ENCODE assay signal across 21 cellular contexts in genomic region chr11:112316971-112317370, GRCh38. TPM values are rescaled to one million over a fixed set of nuclear protein-coding genes. Genes with fewer than 3 reads are reported as not detected.
DNase-seq lines count a peak whose midpoint lies in the region; ATAC-seq and TF ChIP-seq lines count a peak whose summit lies in the region.
"Had no signal": no experiment of that assay in that cellular context is flagged by ENCODE, and none has a peak within 500 bp of the region (broad histone marks: within the 10 kb centered on the region; RNA-seq: fewer than 3 reads in every experiment).

No MANE protein-coding gene starts in this region.

- H3K27ac Mint-ChIP-seq in mesothelial cell of epicardium: peak overlapping the region; percentile 63
- peak overlapping the region in 1 of 7 donors; percentile 19 for H3K27ac Mint-ChIP-seq in CD4-positive, alpha-beta memory T cell
- H3K27ac Mint-ChIP-seq: CD8-positive, alpha-beta T cell had no signal

- peak overlapping the region; percentile 78 for H3K4ac ChIP-seq in IMR-90 (ENCODE audit: low read depth, low read length)

- H3K36me3 Mint-ChIP-seq in mesothelial cell of epicardium: no peaks in the 10 kb centered on the region
- peaks cover 8 to 26% of the 10 kb centered on the region in 2 donors for H3K36me3 Mint-ChIP-seq in CD4-positive, alpha-beta memory T cell
- H3K36me3 Mint-ChIP-seq: CD8-positive, alpha-beta T cell had no signal

- no peaks in the 10 kb centered on the region for H4K20me1 ChIP-seq in IMR-90 (ENCODE audit: insufficient read depth, low read length)

- dilution Hi-C loops in IMR-90 (cut with HindIII; ENCODE audit: low sequenced_read_pairs, unreplicated experiment): no loop called here

- peak overlapping the region; percentile 58 for H2BK20ac ChIP-seq in IMR-90 (ENCODE audit: low read depth, low read length)

- H3K27ac ChIP-seq in IMR-90 (ENCODE audit: insufficient read depth, low read length): peak overlapping the region; percentile 45; the same call in 1 of the 2 replicates
- H3K27ac ChIP-seq in ascending aorta: peak overlapping the region; percentile 60 to 75
- peak overlapping the region; percentile 48 to 74 for H3K27ac ChIP-seq in tibial artery
- H3K27ac ChIP-seq in CD4-positive, alpha-beta memory T cell (ENCODE audit: low read depth, low read length): no peak overlapping the region

- no peak overlapping the region; the same call in 1 of the 2 replicates for H2AK5ac ChIP-seq in IMR-90 (ENCODE audit: low read depth, low read length)

- peak; percentile 30 for DNase-seq in IMR-90
- DNase-seq in ascending aorta (ENCODE audit: low spot score in 2 of 2): no peak
- no peak for DNase-seq in mesothelial cell of epicardium (ENCODE audit: low spot score in 2 of 2, unreplicated experiment in 2 of 2)
- no peak for DNase-seq in tibial artery
- DNase-seq in CD4-positive, alpha-beta memory T cell: no peak
- DNase-seq in KG1 (lab: John Stamatoyannopoulos, UW): no peak
- no peak for DNase-seq in stimulated activated CD4-positive, alpha-beta T cell treated with anti-CD3 and anti-CD28 coated beads, Interleukin-12 subunit alpha, Interleukin-12 subunit beta, amount 100 ng/mL, for 4 hours
- DNase-seq: BE2C; CD8-positive, alpha-beta T cell; DMS79; GM23248; HCEC 1CT; KBM-7; NCI-H1436; NCI-H2029; NCI-H2171; NCI-H446 treated with DMSO at 0.1 percent for 48 hours; NCI-H82 had no signal

- peaks cover 19% of the 10 kb centered on the region for H3K4me1 ChIP-seq in IMR-90 (ENCODE audit: control insufficient read depth, insufficient read depth, low read length)
- H3K4me1 ChIP-seq in ascending aorta: peaks cover 0 to 32% of the 10 kb centered on the region in 2 donors
- peaks cover 0 to 58% (median 19%) of the 10 kb centered on the region in 4 donors for H3K4me1 ChIP-seq in tibial artery
- H3K4me1 ChIP-seq in CD4-positive, alpha-beta memory T cell (ENCODE audit: insufficient read depth, low read length): peaks cover 9% of the 10 kb centered on the region
- H3K4me1 ChIP-seq: BE2C had no signal

- H3K27me3 ChIP-seq in IMR-90 (ENCODE audit: control insufficient read depth, insufficient read depth, low read length): no peaks in the 10 kb centered on the region
- no peaks in the 10 kb centered on the region for H3K27me3 ChIP-seq in ascending aorta
- no peaks in the 10 kb centered on the region for H3K27me3 ChIP-seq in tibial artery
- no peaks in the 10 kb centered on the region for H3K27me3 ChIP-seq in CD4-positive, alpha-beta memory T cell (ENCODE audit: insufficient read depth, low read length)
- H3K27me3 ChIP-seq: BE2C had no signal

- no peak overlapping the region for H3K4me3 ChIP-seq in IMR-90 (ENCODE audit: insufficient read depth, low read depth, low read length)
- no peak overlapping the region for H3K4me3 ChIP-seq in ascending aorta
- no peak overlapping the region for H3K4me3 ChIP-seq in tibial artery
- no peak overlapping the region for H3K4me3 ChIP-seq in CD4-positive, alpha-beta memory T cell (ENCODE audit: low read length in 2 of 2)
- H3K4me3 ChIP-seq: GM12878, GM23248 had no signal

- intact Hi-C loops in IMR-90 (cut with micrococcal nuclease): no loop called here
- intact Hi-C loops in ascending aorta (cut with DNase I): loop anchor here (2.0 kb wide), 1 partner anchor 20 kb away; no protein-coding TSS in a partner anchor
- intact Hi-C loops in tibial artery (cut with DNase I; ENCODE audit: low total_unique reads): no loop called here
- intact Hi-C loops in CD4-positive, alpha-beta memory T cell (cut with micrococcal nuclease): no loop called here

- peak overlapping the region; percentile 40; the same call in 1 of the 3 replicates for H2BK15ac ChIP-seq in IMR-90 (ENCODE audit: low read depth, low read length)

- peak; percentile 24 for ATAC-seq in IMR-90 (ENCODE audit: low read depth)
- ATAC-seq in GM18868 (IDR thresholded peaks at IDR 0.05; ENCODE audit: unreplicated experiment): no peak
- ATAC-seq: CD8-positive, alpha-beta T cell; GM12878 had no signal

- 0 out of 2 replicates have a peak overlapping the region, but pooled peaks have one; percentile 12 for H3K4me2 ChIP-seq in IMR-90 (ENCODE audit: low read depth, low read length)

- CTCF ChIA-PET in IMR-90 (lab: Yijun Ruan, JAX): no interaction called here
- CTCF ChIA-PET in CD4-positive, alpha-beta memory T cell (lab: Charles Lee; ENCODE audit: partially characterized antibody): interaction anchor here (1.5 to 2.1 kb wide), 2 partner anchors 137 to 271 kb away, joined by 4 to 6 read pairs; no protein-coding TSS in a partner anchor

- H3K23ac ChIP-seq in IMR-90 (ENCODE audit: low read depth, low read length): no peak overlapping the region

- no peaks in the 10 kb centered on the region for H3K36me3 ChIP-seq in IMR-90 (ENCODE audit: control insufficient read depth, insufficient read depth, low read length)
- no peaks in the 10 kb centered on the region for H3K36me3 ChIP-seq in ascending aorta
- no peaks in the 10 kb centered on the region for H3K36me3 ChIP-seq in tibial artery
- H3K36me3 ChIP-seq in CD4-positive, alpha-beta memory T cell (ENCODE audit: insufficient read depth, low read length): no peaks in the 10 kb centered on the region
- H3K36me3 ChIP-seq: BE2C had no signal

- in situ Hi-C loops in IMR-90 (cut with MboI; ENCODE audit: low sequenced_read_pairs): no loop called here

- peak overlapping the region; percentile 64 for H2BK5ac ChIP-seq in IMR-90 (ENCODE audit: low read depth, low read length, poor library complexity, severe bottlenecking)

- H4K8ac ChIP-seq in IMR-90 (ENCODE audit: low read depth in 2 of 2, low read length in 2 of 2): peak overlapping the region; percentile 27 to 31; a peak in 1 of 4 replicates

- no peak overlapping the region for H3K9ac ChIP-seq in IMR-90 (ENCODE audit: low read depth, low read length)
- H3K9ac ChIP-seq: GM23248 had no signal

- H3K4me1 Mint-ChIP-seq in mesothelial cell of epicardium: peaks cover 49% of the 10 kb centered on the region
- peaks cover 4 to 15% (median 14%) of the 10 kb centered on the region in 4 donors for H3K4me1 Mint-ChIP-seq in CD4-positive, alpha-beta memory T cell

- POLR2A ChIA-PET in IMR-90 (lab: Charles Lee; ENCODE audit: unreplicated experiment): no interaction called here
- POLR2A ChIA-PET in CD4-positive, alpha-beta memory T cell (lab: Charles Lee; ENCODE audit: partially characterized antibody): no interaction called here

- no peak overlapping the region for H2AK9ac ChIP-seq in IMR-90 (replicated peaks; ENCODE audit: low read depth, low read length, poor library complexity)

- H3K9me3 Mint-ChIP-seq in mesothelial cell of epicardium: no peaks in the 10 kb centered on the region
- H3K9me3 Mint-ChIP-seq in CD4-positive, alpha-beta memory T cell: peaks cover 0 to 2% (median 0%) of the 10 kb centered on the region in 8 donors
- H3K9me3 Mint-ChIP-seq: CD8-positive, alpha-beta T cell had no signal

- peak overlapping the region; percentile 44; the same call in 1 of the 2 replicates for H3K14ac ChIP-seq in IMR-90 (replicated peaks; ENCODE audit: low read depth, low read length)

- H3K79me1 ChIP-seq in IMR-90 (ENCODE audit: low read depth in 1 of 2, low read length in 2 of 2): no peaks in the 10 kb centered on the region

- WGBS in IMR-90 (ENCODE audit: extremely low coverage in 2 of 2, insufficient read length in 1 of 2), 2 experiments: no CpG with 5 or more reads among the region's 4 CpGs

- no TSS peak for BruUV-seq in IMR-90 (replicated peaks; lab: Mats Ljungman, UMichigan)

- no peak overlapping the region; the same call in 1 of the 2 replicates for H4K5ac ChIP-seq in IMR-90 (ENCODE audit: low read depth, low read length)

- no peak overlapping the region for H3K56ac ChIP-seq in IMR-90 (ENCODE audit: extremely low read depth, insufficient read depth, low read length)

- H2AFZ ChIP-seq in IMR-90 (replicated peaks; ENCODE audit: low read length, poor library complexity): no peak overlapping the region
- H2AFZ ChIP-seq: GM23248 had no signal

- H4K91ac ChIP-seq in IMR-90 (ENCODE audit: insufficient read depth, low read depth, low read length): peak overlapping the region; percentile 77; the same call in 1 of the 2 replicates

- TF ChIP-seq CTCF in IMR-90 (conservative IDR thresholded peaks at IDR 0.05; ENCODE audit: low read depth, low read length) (no peak), ascending aorta (IDR thresholded peaks at IDR 0.05) (no peak), mesothelial cell of epicardium (IDR thresholded peaks at IDR 0.05; ENCODE audit: unreplicated experiment) (no peak), tibial artery (IDR thresholded peaks at IDR 0.05) (no peak)

- TF ChIP-seq RAD21 in IMR-90 (IDR thresholded peaks at IDR 0.05; ENCODE audit: low read length): no peak

- no peak for TF ChIP-seq POLR2A in IMR-90 (IDR thresholded peaks at IDR 0.05; ENCODE audit: low read depth, low read length)

- peaks cover 20% of the 10 kb centered on the region for H3K27me3 Mint-ChIP-seq in mesothelial cell of epicardium (ENCODE audit: low read depth)
- no peaks in the 10 kb centered on the region for H3K27me3 Mint-ChIP-seq in CD4-positive, alpha-beta memory T cell

- peak overlapping the region; percentile 83 for H2BK120ac ChIP-seq in IMR-90 (ENCODE audit: low read depth, low read length)

- H3K9me3 ChIP-seq in IMR-90 (ENCODE audit: control insufficient read depth, insufficient read depth, low read length) (no peaks in the 10 kb centered on the region), ascending aorta (no peaks in the 10 kb centered on the region), tibial artery (no peaks in the 10 kb centered on the region)
- no peaks in the 10 kb centered on the region for H3K9me3 ChIP-seq in CD4-positive, alpha-beta memory T cell (ENCODE audit: control insufficient read depth in 1 of 2, low read length in 2 of 2)
- H3K9me3 ChIP-seq: BE2C had no signal

- peaks cover 9% of the 10 kb centered on the region; the same call in 1 of the 2 replicates for H3K9me1 ChIP-seq in IMR-90 (ENCODE audit: insufficient read depth, low read length)

- no peak overlapping the region for H3K4me3 Mint-ChIP-seq in mesothelial cell of epicardium
- no peak overlapping the region for H3K4me3 Mint-ChIP-seq in CD4-positive, alpha-beta memory T cell
- H3K4me3 Mint-ChIP-seq: CD8-positive, alpha-beta T cell had no signal

- H3K18ac ChIP-seq in IMR-90 (ENCODE audit: low read depth, low read length): peak overlapping the region; percentile 62; the same call in 1 of the 2 replicates

TF ChIP-seq in IMR-90, 13 proteins besides CTCF, POLR2A, EP300 and RAD21 (continues in another document):
- TF ChIP-seq CHD1 (IDR thresholded peaks at IDR 0.05; ENCODE audit: low read depth, low read length) (no peak), MAFK (IDR thresholded peaks at IDR 0.05; ENCODE audit: low read depth, low read length) (no peak)

RNA-seq across cellular contexts. Expression of gene PLET1, which starts 56.3 kb away (rescaled TPM):
- total RNA-seq in IMR-90 (2012; rRNA removed): not detected in 2 replicates
- not detected in 2 replicates for polyA plus RNA-seq in IMR-90 (2012; rRNA removed)
- polyA plus RNA-seq in IMR-90 (2012; cell fraction: cytosol; rRNA removed): not detected in 2 replicates
- polyA plus RNA-seq in IMR-90 (2012; cell fraction: nucleus; rRNA removed; ENCODE audit: low replicate concordance): not detected in 2 replicates
- not detected for total RNA-seq in ascending aorta
- not detected in 3 replicates for total RNA-seq in mesothelial cell of epicardium
- total RNA-seq in CD4-positive, alpha-beta memory T cell: not detected
- polyA plus RNA-seq in CD4-positive, alpha-beta memory T cell: not detected
- total RNA-seq: CD8-positive, alpha-beta T cell; GM12878; GM23248; M059J had no signal
- polyA plus RNA-seq: GM12878, GM23248 had no signal
